Comparison of ENCODE assay signal across 8 cellular contexts in the genomic region with DNA sequence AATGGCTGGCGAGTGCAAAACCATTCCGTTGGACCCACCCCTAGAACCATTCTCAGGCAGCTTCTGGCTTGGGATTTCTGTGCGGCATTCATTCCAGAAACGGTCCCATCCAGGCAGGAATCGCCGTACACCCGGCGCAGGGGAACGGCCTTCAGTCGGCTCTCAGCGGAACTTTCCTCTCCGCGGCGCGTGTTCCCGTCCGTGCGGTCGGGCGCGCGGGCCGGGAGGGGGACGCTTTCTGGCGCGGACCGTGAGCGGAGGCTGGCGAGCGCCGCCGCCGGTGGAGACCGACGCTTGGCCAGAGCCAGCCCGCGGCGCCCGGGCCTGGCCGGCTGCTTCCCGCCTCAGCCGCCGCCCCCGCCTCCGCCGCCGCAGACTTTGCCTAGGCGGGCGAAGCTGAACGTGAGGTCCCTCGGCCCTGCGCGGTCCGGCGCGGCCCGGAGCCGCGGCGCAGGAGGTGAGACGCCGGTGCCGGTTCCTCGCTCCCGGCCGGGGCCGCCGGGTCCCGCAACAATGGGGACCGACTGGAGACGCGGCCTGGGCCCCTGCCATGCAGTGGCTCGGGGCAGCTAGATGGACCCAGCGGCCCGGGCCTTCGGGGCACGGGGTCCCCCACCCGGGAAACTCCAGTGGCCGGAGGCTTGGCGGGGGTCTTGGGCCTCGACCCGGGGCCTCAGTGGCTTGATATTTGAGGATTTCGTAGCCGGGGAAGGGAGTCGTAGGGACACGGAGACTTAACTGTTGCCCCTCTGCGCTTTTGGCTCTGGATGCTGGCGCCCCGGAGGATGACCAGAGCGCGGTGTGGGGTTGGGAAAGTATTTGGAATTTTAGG. TPM values are rescaled to one million over a fixed set of nuclear protein-coding genes. Genes with fewer than 3 reads are reported as not detected.
DNase-seq lines count a peak whose midpoint lies in the region; ATAC-seq and TF ChIP-seq lines count a peak whose summit lies in the region.

A gene with protein sequence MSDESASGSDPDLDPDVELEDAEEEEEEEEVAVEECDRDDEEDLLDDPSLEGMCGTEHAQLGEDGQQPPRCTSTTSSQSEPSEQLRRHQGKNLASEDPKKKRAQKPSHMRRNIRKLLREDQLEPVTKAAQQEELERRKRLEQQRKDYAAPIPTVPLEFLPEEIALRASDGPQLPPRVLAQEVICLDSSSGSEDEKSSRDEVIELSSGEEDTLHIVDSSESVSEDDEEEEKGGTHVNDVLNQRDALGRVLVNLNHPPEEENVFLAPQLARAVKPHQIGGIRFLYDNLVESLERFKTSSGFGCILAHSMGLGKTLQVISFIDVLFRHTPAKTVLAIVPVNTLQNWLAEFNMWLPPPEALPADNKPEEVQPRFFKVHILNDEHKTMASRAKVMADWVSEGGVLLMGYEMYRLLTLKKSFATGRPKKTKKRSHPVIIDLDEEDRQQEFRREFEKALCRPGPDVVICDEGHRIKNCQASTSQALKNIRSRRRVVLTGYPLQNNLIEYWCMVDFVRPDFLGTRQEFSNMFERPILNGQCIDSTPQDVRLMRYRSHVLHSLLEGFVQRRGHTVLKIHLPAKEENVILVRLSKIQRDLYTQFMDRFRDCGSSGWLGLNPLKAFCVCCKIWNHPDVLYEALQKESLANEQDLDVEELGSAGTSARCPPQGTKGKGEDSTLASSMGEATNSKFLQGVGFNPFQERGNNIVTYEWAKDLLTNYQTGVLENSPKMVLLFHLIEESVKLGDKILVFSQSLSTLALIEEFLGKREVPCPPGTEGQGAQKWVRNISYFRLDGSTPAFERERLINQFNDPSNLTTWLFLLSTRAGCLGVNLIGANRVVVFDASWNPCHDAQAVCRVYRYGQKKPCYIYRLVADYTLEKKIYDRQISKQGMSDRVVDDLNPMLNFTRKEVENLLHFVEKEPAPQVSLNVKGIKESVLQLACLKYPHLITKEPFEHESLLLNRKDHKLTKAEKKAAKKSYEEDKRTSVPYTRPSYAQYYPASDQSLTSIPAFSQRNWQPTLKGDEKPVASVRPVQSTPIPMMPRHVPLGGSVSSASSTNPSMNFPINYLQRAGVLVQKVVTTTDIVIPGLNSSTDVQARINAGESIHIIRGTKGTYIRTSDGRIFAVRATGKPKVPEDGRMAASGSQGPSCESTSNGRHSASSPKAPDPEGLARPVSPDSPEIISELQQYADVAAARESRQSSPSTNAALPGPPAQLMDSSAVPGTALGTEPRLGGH (N-terminal part only) (plus strand): TSS at position 261 of the 832 bp plus-strand sequence. CDS start 51,702 bp downstream, outside the sequence.

- peak within 1 kb of the TSS; percentile 86 for H3K4me3 ChIP-seq in endodermal cell (ENCODE audit: low read length)
- H3K4me3 ChIP-seq in mesodermal cell (ENCODE audit: extremely low read depth, insufficient read depth, low read length, poor library complexity, severe bottlenecking): peak within 1 kb of the TSS; percentile 92

- WGBS in endodermal cell (ENCODE audit: insufficient coverage in 1 of 2, insufficient read length in 1 of 2), 2 experiments: 0 to 1% methylated on average over 12 to 91 of the region's 91 CpGs
- 0% methylated on average over 68 to 89 of the region's 91 CpGs for WGBS in mesodermal cell (ENCODE audit: insufficient coverage in 2 of 2), 2 experiments

- H3K4me1 Mint-ChIP-seq in endodermal cell: peaks cover 27% of the 10 kb centered on the region

- no peaks in the 10 kb centered on the region for H3K9me3 Mint-ChIP-seq in endodermal cell

- DNase-seq in CD1c-positive myeloid dendritic cell (ENCODE audit: extremely low spot score): peak; percentile 89
- peak; percentile 78 for DNase-seq in GM19238 (ENCODE audit: insufficient read length, low spot score)
- DNase-seq in NOMO-1 (lab: John Stamatoyannopoulos, UW; ENCODE audit: unreplicated experiment in 2 of 2): peak; percentile 61 to 67
- DNase-seq in activated CD8-positive, alpha-beta memory T cell treated with anti-CD3 and anti-CD28 coated beads, Interleukin-2, amount 50 U/mL, for 1 hour (ENCODE audit: extremely low read depth): peak; percentile 34
- DNase-seq in endodermal cell: peak; percentile 90
- DNase-seq in stimulated activated CD8-positive, alpha-beta memory T cell treated with anti-CD3 and anti-CD28 coated beads, Interleukin-15, amount 100 ng/mL, for 24 hours (ENCODE audit: low read depth): peak; percentile 68

- H3K36me3 ChIP-seq in endodermal cell (ENCODE audit: control insufficient read depth, insufficient read depth, low read length) (peaks cover 13% of the 10 kb centered on the region), mesodermal cell (ENCODE audit: control insufficient read depth, insufficient read depth, low read length) (peaks cover 22% of the 10 kb centered on the region)

- peak within 1 kb of the TSS; percentile 93 for H3K27ac ChIP-seq in endodermal cell (ENCODE audit: low read depth, low read length)
- peak within 1 kb of the TSS; percentile 95 for H3K27ac ChIP-seq in mesodermal cell (ENCODE audit: low read depth, low read length, severe bottlenecking)

- H3K9me3 ChIP-seq in endodermal cell (ENCODE audit: control insufficient read depth, low read length): peaks cover 5% of the 10 kb centered on the region
- no peaks in the 10 kb centered on the region for H3K9me3 ChIP-seq in mesodermal cell (ENCODE audit: control insufficient read depth, low read length)

- H3K4me1 ChIP-seq in endodermal cell (ENCODE audit: control insufficient read depth, insufficient read depth, low read length) (no peaks in the 10 kb centered on the region), mesodermal cell (ENCODE audit: control insufficient read depth, insufficient read depth, low read length, poor library complexity, severe bottlenecking) (peaks cover 8% of the 10 kb centered on the region)

- peak; percentile 62 for ATAC-seq in HG03460 (IDR thresholded peaks at IDR 0.05; ENCODE audit: unreplicated experiment)

- H3K4me3 Mint-ChIP-seq in endodermal cell: peak within 1 kb of the TSS; percentile 93

- H3K36me3 Mint-ChIP-seq in endodermal cell (ENCODE audit: low read depth): peaks cover 20% of the 10 kb centered on the region

- TF ChIP-seq CTCF in endodermal cell (conservative IDR thresholded peaks at IDR 0.05): peak; percentile 49

- peak within 1 kb of the TSS; percentile 90 for H3K27ac Mint-ChIP-seq in endodermal cell

- H3K9ac ChIP-seq in endodermal cell (ENCODE audit: extremely low read depth, low read length, poor library complexity, severe bottlenecking): peak within 1 kb of the TSS; percentile 93

- no peaks in the 10 kb centered on the region for H3K27me3 ChIP-seq in endodermal cell (ENCODE audit: control insufficient read depth, insufficient read depth, low read length, poor library complexity, severe bottlenecking)

- H3K27me3 Mint-ChIP-seq in endodermal cell (ENCODE audit: insufficient read depth): peaks cover 4% of the 10 kb centered on the region

RNA-seq across cellular contexts. Expression of the gene that starts here (rescaled TPM):
- total RNA-seq in endodermal cell: 10 to 100 TPM; 54.1 to 56.4 TPM
- polyA plus RNA-seq in endodermal cell (2013, experiment 1 of 2): 19.6 TPM
- 21.9 TPM for polyA plus RNA-seq in endodermal cell (2013, experiment 2 of 2)
- 14.0 TPM for polyA plus RNA-seq in mesodermal cell (2013, experiment 1 of 2)
- polyA plus RNA-seq in mesodermal cell (2013, experiment 2 of 2): 10.9 TPM

Comparison
In these comparisons a context has a peak if more than half of its experiments do, and no peak if none do; other contexts are left out.
1. Peak in every context shown above with its lines: DNase-seq, ATAC-seq, H3K4me3 ChIP-seq and H3K27ac ChIP-seq.
2. DNase-seq: peak in every context shown above with its lines; median percentile 90 in endodermal cell; 89 in CD1c-positive myeloid dendritic cell; 78 in GM19238; 68 in stimulated activated CD8-positive, alpha-beta memory T cell treated with anti-CD3 and anti-CD28 coated beads, Interleukin-15, amount 100 ng/mL, for 24 hours; 64 in NOMO-1; 34 in activated CD8-positive, alpha-beta memory T cell treated with anti-CD3 and anti-CD28 coated beads, Interleukin-2, amount 50 U/mL, for 1 hour.